30 cellular contexts compared by ENCODE assay signal in the genomic region with DNA sequence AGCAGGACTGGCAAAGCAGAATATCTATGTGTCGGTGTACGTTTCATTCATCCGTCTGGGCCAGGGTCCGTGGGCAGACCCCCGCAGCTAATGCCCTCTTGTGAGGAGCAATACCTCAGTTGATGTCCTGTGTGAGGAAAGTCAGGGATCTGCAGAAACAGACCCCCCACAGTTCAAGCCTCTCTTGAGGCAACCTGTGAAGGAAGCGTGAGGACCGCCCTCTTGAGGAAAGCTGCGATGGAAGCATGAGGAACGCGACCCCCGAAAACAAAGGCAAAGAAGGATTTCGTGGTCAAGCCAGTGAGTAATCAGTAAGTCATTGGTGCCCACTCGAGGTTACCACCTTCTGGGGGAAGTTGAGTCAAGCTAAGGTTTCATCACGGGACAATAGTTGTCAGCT.
"Had no signal": no experiment of that assay in that cellular context is flagged by ENCODE, and none has a peak within 500 bp of the region (broad histone marks: within the 10 kb centered on the region; RNA-seq: fewer than 3 reads in every experiment).

No MANE protein-coding gene starts in this region.

- H3K4me3 ChIP-seq: body of pancreas, gastroesophageal sphincter, lower lobe of right lung, ovary, prostate gland, sigmoid colon, stomach, thyroid gland, upper lobe of right lung had no signal

- H3K9me3 ChIP-seq: body of pancreas, gastroesophageal sphincter, lower lobe of right lung, ovary, prostate gland, sigmoid colon, thyroid gland, upper lobe of right lung had no signal

- H3K36me3 ChIP-seq: ovary had no signal

- H3K4me3 Mint-ChIP-seq: activated CD4-positive, alpha-beta T cell treated with anti-CD3 and anti-CD28 coated beads for 36 hours; activated CD8-positive, alpha-beta memory T cell treated with anti-CD3 and anti-CD28 coated beads, Interleukin-2, amount 10 ng/mL, durations not matched to agents 7 days and 5 days; activated CD8-positive, alpha-beta T cell treated with anti-CD3 and anti-CD28 coated beads, Interleukin-2, amount 10 ng/mL, durations not matched to agents 7 days and 5 days; activated naive CD8-positive, alpha-beta T cell; effector memory CD8-positive, alpha-beta T cell; nephron progenitor cell; stimulated activated naive B cell treated with anti-CD40 and anti-IgM and Interleukin-4, amounts not matched to agents 10 μg/mL and 1 μg/mL and 100 μg/mL, for 72 hours had no signal

- H3K27ac ChIP-seq: body of pancreas, gastroesophageal sphincter, lower lobe of right lung, neutrophil, ovary, prostate gland, sigmoid colon, stomach, thyroid gland, upper lobe of right lung had no signal

- H3K4me1 ChIP-seq: body of pancreas, gastroesophageal sphincter, lower lobe of right lung, prostate gland, sigmoid colon, stomach, upper lobe of right lung had no signal

- H3K27me3 Mint-ChIP-seq: activated CD4-positive, alpha-beta T cell treated with anti-CD3 and anti-CD28 coated beads for 36 hours; activated CD8-positive, alpha-beta memory T cell treated with anti-CD3 and anti-CD28 coated beads, Interleukin-2, amount 10 ng/mL, durations not matched to agents 7 days and 5 days; activated naive CD8-positive, alpha-beta T cell; effector memory CD8-positive, alpha-beta T cell; stimulated activated naive B cell treated with anti-CD40 and anti-IgM and Interleukin-4, amounts not matched to agents 10 μg/mL and 1 μg/mL and 100 μg/mL, for 72 hours had no signal

- H3K4me1 Mint-ChIP-seq: activated CD8-positive, alpha-beta memory T cell treated with anti-CD3 and anti-CD28 coated beads, Interleukin-2, amount 10 ng/mL, durations not matched to agents 7 days and 5 days had no signal

- H3K27me3 ChIP-seq: body of pancreas, gastroesophageal sphincter, neutrophil, ovary, sigmoid colon, stomach, thyroid gland, upper lobe of right lung had no signal

- H3K9me3 Mint-ChIP-seq: effector memory CD8-positive, alpha-beta T cell; nephron progenitor cell; stimulated activated naive B cell treated with anti-CD40 and anti-IgM and Interleukin-4, amounts not matched to agents 10 μg/mL and 1 μg/mL and 100 μg/mL, for 72 hours had no signal

- H3K27ac Mint-ChIP-seq: activated CD4-positive, alpha-beta T cell treated with anti-CD3 and anti-CD28 coated beads for 36 hours; activated CD8-positive, alpha-beta memory T cell treated with anti-CD3 and anti-CD28 coated beads, Interleukin-2, amount 10 ng/mL, durations not matched to agents 7 days and 5 days; activated CD8-positive, alpha-beta T cell treated with anti-CD3 and anti-CD28 coated beads, Interleukin-2, amount 10 ng/mL, durations not matched to agents 7 days and 5 days; nephron progenitor cell; stimulated activated naive B cell treated with anti-CD40 and anti-IgM and Interleukin-4, amounts not matched to agents 10 μg/mL and 1 μg/mL and 100 μg/mL, for 72 hours had no signal

- ATAC-seq: activated CD4-positive, alpha-beta T cell treated with anti-CD3 and anti-CD28 coated beads for 36 hours; activated CD8-positive, alpha-beta memory T cell treated with anti-CD3 and anti-CD28 coated beads, Interleukin-2, amount 10 ng/mL, durations not matched to agents 7 days and 5 days; activated CD8-positive, alpha-beta T cell treated with anti-CD3 and anti-CD28 coated beads, Interleukin-2, amount 10 ng/mL, durations not matched to agents 7 days and 5 days; body of pancreas; effector memory CD8-positive, alpha-beta T cell; gastroesophageal sphincter; left lobe of liver; lower lobe of right lung; stimulated activated naive B cell treated with anti-CD40 and anti-IgM and Interleukin-4, amounts not matched to agents 10 μg/mL and 1 μg/mL and 100 μg/mL, for 72 hours; upper lobe of right lung had no signal

- DNase-seq: activated CD4-positive, alpha-beta T cell treated with anti-CD3 and anti-CD28 coated beads for 36 hours; activated CD4-positive, CD25-positive, alpha-beta regulatory T cell; activated CD8-positive, alpha-beta memory T cell treated with anti-CD3 and anti-CD28 coated beads, Interleukin-2, amount 10 ng/mL, durations not matched to agents 7 days and 5 days; activated CD8-positive, alpha-beta T cell treated with anti-CD3 and anti-CD28 coated beads, Interleukin-2, amount 10 ng/mL, durations not matched to agents 7 days and 5 days; activated effector memory CD4-positive, alpha-beta T cell treated with Interleukin-2 at 50 U/mL for 16 hours; activated naive CD4-positive, alpha-beta T cell treated with Interleukin-2 at 50 U/mL for 16 hours; aorta; body of pancreas; cortex of kidney; effector memory CD8-positive, alpha-beta T cell; hippocampal formation; kidney glomerular epithelial cell; lower lobe of right lung; mesenchymal stem cell; nephron progenitor cell; ovary; retina; sigmoid colon; small intestine; stimulated activated CD4-positive, alpha-beta T cell treated with anti-CD3 and anti-CD28 coated beads, Interleukin-1b, Interleukin-23, amount 100 ng/mL, for 48 hours; stimulated activated naive B cell treated with anti-CD40 and anti-IgM and Interleukin-4, amounts not matched to agents 10 μg/mL and 1 μg/mL and 100 μg/mL, for 72 hours; stomach; T-helper 2 cell; thyroid gland; upper lobe of right lung had no signal
